Comparison of ENCODE assay signal across 10 cellular contexts in genomic region chr4:143404555-143404954, GRCh38.
DNase-seq lines count a peak whose midpoint lies in the region; ATAC-seq and TF ChIP-seq lines count a peak whose summit lies in the region.
"Had no signal": no experiment of that assay in that cellular context is flagged by ENCODE, and none has a peak within 500 bp of the region (broad histone marks: within the 10 kb centered on the region; RNA-seq: fewer than 3 reads in every experiment).

No MANE protein-coding gene starts in this region.

- H3K36me3 ChIP-seq in trophoblast cell (ENCODE audit: control insufficient read depth in 1 of 2, insufficient read depth in 2 of 2, low read length in 2 of 2) (no peaks in the 10 kb centered on the region), esophagus squamous epithelium (no peaks in the 10 kb centered on the region), colonic mucosa (no peaks in the 10 kb centered on the region)
- H3K36me3 ChIP-seq in CD4-positive, alpha-beta memory T cell (ENCODE audit: insufficient read depth, low read length) = no peaks in the 10 kb centered on the region

- no peak overlapping the region for H2BK15ac ChIP-seq in H9 (ENCODE audit: low read depth, low read length)

- H2AK5ac ChIP-seq in H9 (ENCODE audit: insufficient read length, low read length) (no peak overlapping the region), trophoblast cell (ENCODE audit: low read length) (no peak overlapping the region)

- no peak overlapping the region for H3K4me2 ChIP-seq in H9 (ENCODE audit: insufficient read depth, insufficient read length, low read length)
- H3K4me2 ChIP-seq in trophoblast cell (ENCODE audit: low read length) = no peak overlapping the region

- H3K14ac ChIP-seq in H9 (ENCODE audit: insufficient read depth, low read length) (no peak overlapping the region), trophoblast cell (ENCODE audit: low read length) (no peak overlapping the region)

- H3K23me2 ChIP-seq in H9 (ENCODE audit: insufficient read length, low read depth, low read length, poor library complexity, severe bottlenecking) = no peaks in the 10 kb centered on the region

- H2BK12ac ChIP-seq in H9 (ENCODE audit: insufficient read length, low read depth, low read length) = no peak overlapping the region
- H2BK12ac ChIP-seq in trophoblast cell (ENCODE audit: low read length) = no peak overlapping the region

- H4K12ac ChIP-seq in trophoblast cell (ENCODE audit: low read depth, low read length) = no peak overlapping the region

- H2BK120ac ChIP-seq in H9 (ENCODE audit: low read depth, low read length, poor library complexity, severe bottlenecking) (no peak overlapping the region), trophoblast cell (ENCODE audit: insufficient read depth, low read length, poor library complexity) (no peak overlapping the region)

- H3K79me1 ChIP-seq in H9 (ENCODE audit: insufficient read depth, low read depth, low read length, poor library complexity, severe bottlenecking) (peaks cover 3% of the 10 kb centered on the region), trophoblast cell (ENCODE audit: low read length) (no peaks in the 10 kb centered on the region)

- H3K79me2 ChIP-seq in H9 (ENCODE audit: insufficient read depth, low read length) (no peaks in the 10 kb centered on the region), trophoblast cell (ENCODE audit: control insufficient read depth, insufficient read depth, low read length, poor library complexity) (peaks cover 2% of the 10 kb centered on the region)

- H3K27ac ChIP-seq in H9 (ENCODE audit: insufficient read length, low read depth, low read length) (no peak overlapping the region), trophoblast cell (ENCODE audit: low read depth, low read length) (no peak overlapping the region), esophagus squamous epithelium (no peak overlapping the region), colonic mucosa (no peak overlapping the region)
- no peak overlapping the region for H3K27ac ChIP-seq in CD4-positive, alpha-beta memory T cell (ENCODE audit: low read depth, low read length)

- ATAC-seq in GM18870 (IDR thresholded peaks at IDR 0.05; ENCODE audit: unreplicated experiment) (peak; percentile 90), HG03469 (IDR thresholded peaks at IDR 0.05; ENCODE audit: unreplicated experiment) (peak; percentile 94)

- H3K27me3 ChIP-seq in H9 (ENCODE audit: insufficient read depth, low read length) (no peaks in the 10 kb centered on the region), trophoblast cell (ENCODE audit: insufficient read depth, low read length) (no peaks in the 10 kb centered on the region), esophagus squamous epithelium (no peaks in the 10 kb centered on the region), colonic mucosa (no peaks in the 10 kb centered on the region)
- H3K27me3 ChIP-seq in CD4-positive, alpha-beta memory T cell (ENCODE audit: insufficient read depth, low read length) = no peaks in the 10 kb centered on the region

- POLR2A ChIA-PET in CD4-positive, alpha-beta memory T cell (lab: Charles Lee; ENCODE audit: partially characterized antibody) = no interaction called here

- H3K18ac ChIP-seq in H9 (ENCODE audit: insufficient read length, low read depth, low read length) = no peak overlapping the region
- peak overlapping the region; percentile 75 for H3K18ac ChIP-seq in trophoblast cell (ENCODE audit: low read length)

- no peak for TF ChIP-seq CTCF in H9 (conservative IDR thresholded peaks at IDR 0.05)
- no peak for TF ChIP-seq CTCF in esophagus squamous epithelium (IDR thresholded peaks at IDR 0.05)
- no peak for TF ChIP-seq CTCF in colonic mucosa (IDR thresholded peaks at IDR 0.05)

- H3K9me3 Mint-ChIP-seq in H9 = no peaks in the 10 kb centered on the region
- H3K9me3 Mint-ChIP-seq in CD4-positive, alpha-beta memory T cell = peaks cover 0 to 2% (median 0%) of the 10 kb centered on the region in 8 donors
- H3K9me3 Mint-ChIP-seq: central memory CD8-positive, alpha-beta T cell had no signal

- CTCF ChIA-PET in CD4-positive, alpha-beta memory T cell (lab: Charles Lee; ENCODE audit: partially characterized antibody) = no interaction called here

- H3K27me3 Mint-ChIP-seq in H9 (ENCODE audit: low read depth) = no peaks in the 10 kb centered on the region
- H3K27me3 Mint-ChIP-seq in CD4-positive, alpha-beta memory T cell = peaks cover 3 to 8% of the 10 kb centered on the region in 2 donors

- peak overlapping the region in 2 of 3 experiments; percentile 18 to 44; a peak in 1 of 7 replicates for H3K27ac Mint-ChIP-seq in H9
- H3K27ac Mint-ChIP-seq in CD4-positive, alpha-beta memory T cell = no peak overlapping the region

- H2BK20ac ChIP-seq in H9 (ENCODE audit: low read depth, low read length, poor library complexity, severe bottlenecking) = no peak overlapping the region

- peaks cover under 1 to 11% of the 10 kb centered on the region in 2 experiments; a peak in 3 of 4 replicates for H3K4me1 Mint-ChIP-seq in H9
- H3K4me1 Mint-ChIP-seq in CD4-positive, alpha-beta memory T cell = peaks cover 11 to 20% (median 15%) of the 10 kb centered on the region in 4 donors

- H4K91ac ChIP-seq in H9 (ENCODE audit: insufficient read length, low read depth, low read length) (no peak overlapping the region), trophoblast cell (ENCODE audit: low read depth, low read length) (no peak overlapping the region)

- H3K4ac ChIP-seq in H9 (ENCODE audit: low read depth, low read length) (no peak overlapping the region), trophoblast cell (ENCODE audit: low read depth, low read length) (peak overlapping the region; percentile 55)

- H3K9me3 ChIP-seq in H9 (ENCODE audit: control insufficient read depth, low read depth, low read length) = no peaks in the 10 kb centered on the region
- H3K9me3 ChIP-seq in trophoblast cell (ENCODE audit: insufficient read depth, low read depth, low read length) = no peaks in the 10 kb centered on the region
- H3K9me3 ChIP-seq in CD4-positive, alpha-beta memory T cell (ENCODE audit: control insufficient read depth in 1 of 2, low read length in 2 of 2) = no peaks in the 10 kb centered on the region
- no peaks in the 10 kb centered on the region for H3K9me3 ChIP-seq in esophagus squamous epithelium
- H3K9me3 ChIP-seq in colonic mucosa = no peaks in the 10 kb centered on the region

- DNase-seq in H9 (no peak), trophoblast cell (no peak), esophagus squamous epithelium (lab: John Stamatoyannopoulos, UW) (no peak), colonic mucosa (no peak)
- no peak for DNase-seq in activated CD4-positive, CD25-positive, alpha-beta regulatory T cell treated with anti-CD3 and anti-CD28 coated beads, Interleukin-2, amount 50 U/mL, for 72 hours
- DNase-seq in CD4-positive, alpha-beta memory T cell = no peak
- DNase-seq: activated CD4-positive, alpha-beta T cell treated with anti-CD3 and anti-CD28 coated beads, Interleukin-2, amount 50 U/mL, for 4 hours had no signal

- no peak overlapping the region for H3K9ac ChIP-seq in H9 (ENCODE audit: extremely low read depth, insufficient read length, low read length)
- no peak overlapping the region for H3K9ac ChIP-seq in trophoblast cell (ENCODE audit: low read length)
- H3K9ac ChIP-seq in colonic mucosa (ENCODE audit: low read depth in 2 of 2, low read length in 2 of 2) = no peak overlapping the region

- H3K23ac ChIP-seq in H9 (ENCODE audit: insufficient read length, low read depth, low read length) = no peak overlapping the region
- no peak overlapping the region for H3K23ac ChIP-seq in trophoblast cell (ENCODE audit: low read length)

- H3K4me1 ChIP-seq in H9 (ENCODE audit: insufficient read depth, low read length) (no peaks in the 10 kb centered on the region), trophoblast cell (ENCODE audit: control insufficient read depth in 1 of 2, insufficient read depth in 2 of 2, low read length in 2 of 2) (peaks cover 3 to 6% of the 10 kb centered on the region in 2 experiments), esophagus squamous epithelium (peaks cover 13 to 65% (median 26%) of the 10 kb centered on the region in 3 donors), colonic mucosa (no peaks in the 10 kb centered on the region)
- H3K4me1 ChIP-seq in CD4-positive, alpha-beta memory T cell (ENCODE audit: insufficient read depth, low read length) = no peaks in the 10 kb centered on the region

- H4K8ac ChIP-seq in H9 (replicated peaks; ENCODE audit: insufficient read length, low read depth, low read length) (no peak overlapping the region), trophoblast cell (ENCODE audit: low read depth, low read length) (no peak overlapping the region)

- no peak overlapping the region for H4K5ac ChIP-seq in H9 (ENCODE audit: insufficient read length, low read depth, low read length)

- H3K56ac ChIP-seq in H9 (ENCODE audit: insufficient read length, low read depth, low read length) = no peak overlapping the region

- intact Hi-C loops in CD4-positive, alpha-beta memory T cell (cut with micrococcal nuclease) = no loop called here
- intact Hi-C loops in esophagus squamous epithelium (cut with DNase I) (no loop called here), colonic mucosa (cut with DNase I) (no loop called here)

- no peak overlapping the region for H3K4me3 Mint-ChIP-seq in H9
- peak overlapping the region in 1 of 8 donors; percentile 70 for H3K4me3 Mint-ChIP-seq in CD4-positive, alpha-beta memory T cell
- H3K4me3 Mint-ChIP-seq: central memory CD8-positive, alpha-beta T cell had no signal

- H3K36me3 Mint-ChIP-seq in H9 (ENCODE audit: insufficient read depth in 1 of 3, low read depth in 3 of 3) = no peaks in the 10 kb centered on the region
- no peaks in the 10 kb centered on the region for H3K36me3 Mint-ChIP-seq in CD4-positive, alpha-beta memory T cell

- H4K20me1 ChIP-seq in H9 (ENCODE audit: control insufficient read depth, insufficient read depth, insufficient read length) = no peaks in the 10 kb centered on the region

- no peak overlapping the region for H3K4me3 ChIP-seq in trophoblast cell (ENCODE audit: low read depth, low read length)
- no peak overlapping the region for H3K4me3 ChIP-seq in CD4-positive, alpha-beta memory T cell (ENCODE audit: low read length in 2 of 2)
- H3K4me3 ChIP-seq in esophagus squamous epithelium = no peak overlapping the region
- no peak overlapping the region for H3K4me3 ChIP-seq in colonic mucosa

- no CpG with 5 or more reads among the region's 3 CpGs for WGBS in H9 (ENCODE audit: extremely low coverage, insufficient read length, low lambda C conversion rate)
- no CpG with 5 or more reads among the region's 3 CpGs for WGBS in trophoblast cell (ENCODE audit: extremely low coverage, insufficient coverage, insufficient read length)
- WGBS in esophagus squamous epithelium, 2 donors = 94 to 100% methylated on average over 3 of the region's 3 CpGs

- no peak overlapping the region for H3T11ph ChIP-seq in H9 (ENCODE audit: low read length)

- H2AFZ ChIP-seq in H9 (ENCODE audit: low read length) (no peak overlapping the region), trophoblast cell (ENCODE audit: insufficient read depth, low read length, poor library complexity) (no peak overlapping the region)

- no peak for TF ChIP-seq POLR2A in esophagus squamous epithelium (IDR thresholded peaks at IDR 0.05)

- H2BK5ac ChIP-seq in H9 (ENCODE audit: insufficient read length, low read length) (no peak overlapping the region), trophoblast cell (ENCODE audit: low read depth, low read length, poor library complexity) (no peak overlapping the region)

Comparison
In these comparisons a context has a peak if more than half of its experiments do, and no peak if none do; other contexts are left out.
1. H3K27ac Mint-ChIP-seq: peak in H9 (2 of 3); none in CD4-positive, alpha-beta memory T cell (0 of 7).